In genomic region chr2:43611987-43612894, GRCh38 we compare ENCODE assay signal across 8 cellular contexts. TPM values are rescaled to one million over a fixed set of nuclear protein-coding genes. Genes with fewer than 3 reads are reported as not detected.
DNase-seq lines count a peak whose midpoint lies in the region; ATAC-seq and TF ChIP-seq lines count a peak whose summit lies in the region.

No MANE protein-coding gene starts in this region.

- H3K9me3 ChIP-seq in colonic mucosa (no peaks in the 10 kb centered on the region), lower lobe of right lung (no peaks in the 10 kb centered on the region)

- peak; percentile 72 for ATAC-seq in HG02973 (IDR thresholded peaks at IDR 0.05; ENCODE audit: unreplicated experiment)
- ATAC-seq in lower lobe of right lung, result peak; percentile 93 to 94
- ATAC-seq in GM18498 (IDR thresholded peaks at IDR 0.05; ENCODE audit: unreplicated experiment), result no peak

- DNase-seq in GM10248 (ENCODE audit: extremely low spot score), result peak; percentile 56
- DNase-seq in NCI-H524 (lab: John Stamatoyannopoulos, UW), result peak; percentile 57 to 72
- DNase-seq in activated CD4-positive, alpha-beta T cell treated with anti-CD3 and anti-CD28 coated beads for 4 hours, result peak; percentile 54 to 76
- DNase-seq in colonic mucosa, result peak; percentile 77
- no peak for DNase-seq in lower lobe of right lung
- peak; percentile 31 for DNase-seq in stimulated activated CD8-positive, alpha-beta memory T cell treated with anti-CD3 and anti-CD28 coated beads, Interleukin-15, amount 100 ng/mL, for 24 hours (ENCODE audit: low read depth)

- intact Hi-C loops in colonic mucosa (cut with DNase I) (loop anchor here (10.0 kb wide), 1 partner anchor 283 kb away; no protein-coding TSS in a partner anchor), lower lobe of right lung (cut with DNase I) (no loop called here)

- H3K27ac ChIP-seq in colonic mucosa, result no peak overlapping the region
- H3K27ac ChIP-seq in lower lobe of right lung, result peak overlapping the region; percentile 15

- H3K4me3 ChIP-seq in colonic mucosa, result no peak overlapping the region
- H3K4me3 ChIP-seq in lower lobe of right lung, result no peak overlapping the region

- CTCF ChIA-PET in GM10248 (lab: Yijun Ruan, JAX), result interaction anchor here (0.7 to 3.0 kb wide), 12 partner anchors 7 to 784 kb away, joined by 3 to 12 read pairs (median 4); partner anchors contain the start of genes PLEKHH2 and THADA

- POLR2A ChIA-PET in GM10248 (lab: Yijun Ruan, JAX), result no interaction called here

- H3K36me3 ChIP-seq in colonic mucosa, result no peaks in the 10 kb centered on the region
- no peaks in the 10 kb centered on the region for H3K36me3 ChIP-seq in lower lobe of right lung

- no peak overlapping the region for H3K9ac ChIP-seq in colonic mucosa (ENCODE audit: low read depth in 2 of 2, low read length in 2 of 2)

- H3K4me1 ChIP-seq in colonic mucosa, result no peaks in the 10 kb centered on the region
- H3K4me1 ChIP-seq in lower lobe of right lung, result peaks cover 5% of the 10 kb centered on the region

- H3K27me3 ChIP-seq in colonic mucosa (no peaks in the 10 kb centered on the region), lower lobe of right lung (ENCODE audit: low read depth) (no peaks in the 10 kb centered on the region)

- TF ChIP-seq CTCF in GM10248 (IDR thresholded peaks at IDR 0.05; ENCODE audit: control extremely low read depth, extremely low read depth, low read depth, missing control alignments) (peak; percentile 82), colonic mucosa (IDR thresholded peaks at IDR 0.05) (peak; percentile 75), lower lobe of right lung (IDR thresholded peaks at IDR 0.05) (peak; percentile 80)

RNA-seq across cellular contexts. Expression of gene THADA, which starts 16.4 kb away (rescaled TPM):
- total RNA-seq in colonic mucosa (10 to 100 TPM; 14.6 to 31.4 TPM), lower lobe of right lung (41.2 TPM)

RNA-seq across cellular contexts. Expression of gene PLEKHH2, which starts 24.8 kb away (rescaled TPM):
- total RNA-seq in colonic mucosa, result 1 to 10 TPM; 1.6 to 5.5 TPM
- 42.0 TPM for total RNA-seq in lower lobe of right lung
